ENCODE assay signal across 20 cellular contexts in genomic region chr18:40565805-40566509, GRCh38.
"Had no signal": no experiment of that assay in that cellular context is flagged by ENCODE, and none has a peak within 500 bp of the region (broad histone marks: within the 10 kb centered on the region; RNA-seq: fewer than 3 reads in every experiment).

No MANE protein-coding gene starts in this region.

- H3K4me2 ChIP-seq: hepatocyte had no signal

- H3K36me3 ChIP-seq: esophagus muscularis mucosa, gastroesophageal sphincter, heart left ventricle, left lung, lower lobe of right lung had no signal

- H3K4me3 ChIP-seq: coronary artery, dorsolateral prefrontal cortex, esophagus muscularis mucosa, gastroesophageal sphincter, heart left ventricle, hepatocyte, left lung, lower lobe of right lung had no signal

- H3K27ac ChIP-seq: coronary artery, dorsolateral prefrontal cortex, esophagus muscularis mucosa, foreskin keratinocyte, gastroesophageal sphincter, heart left ventricle, hepatocyte, left lung, lower lobe of right lung had no signal

- H3K4me1 ChIP-seq: esophagus muscularis mucosa, foreskin keratinocyte, gastroesophageal sphincter, heart left ventricle, left lung, lower lobe of right lung had no signal

- H3K27me3 ChIP-seq: dorsolateral prefrontal cortex, esophagus muscularis mucosa, foreskin keratinocyte, gastroesophageal sphincter, heart left ventricle, hepatocyte, left lung had no signal

- H3K9me3 ChIP-seq: esophagus muscularis mucosa, gastroesophageal sphincter, heart left ventricle, left lung, lower lobe of right lung had no signal

- ATAC-seq: foreskin keratinocyte; gastroesophageal sphincter; heart left ventricle; left ventricle myocardium superior; naive thymus-derived CD4-positive, alpha-beta T cell had no signal

- H2AFZ ChIP-seq: hepatocyte had no signal

- DNase-seq: dermis blood vessel endothelial cell; dorsolateral prefrontal cortex; effector CD4-positive, alpha-beta T cell; effector memory CD4-positive, alpha-beta T cell; foreskin keratinocyte; heart left ventricle; hypothalamus; immature natural killer cell; islet precursor cell; kidney; kidney glomerular epithelial cell; left lung; left ventricle myocardium superior; lower lobe of right lung; mesenchymal stem cell; naive thymus-derived CD4-positive, alpha-beta T cell had no signal
